11 cellular contexts compared by ENCODE assay signal in the genomic region with DNA sequence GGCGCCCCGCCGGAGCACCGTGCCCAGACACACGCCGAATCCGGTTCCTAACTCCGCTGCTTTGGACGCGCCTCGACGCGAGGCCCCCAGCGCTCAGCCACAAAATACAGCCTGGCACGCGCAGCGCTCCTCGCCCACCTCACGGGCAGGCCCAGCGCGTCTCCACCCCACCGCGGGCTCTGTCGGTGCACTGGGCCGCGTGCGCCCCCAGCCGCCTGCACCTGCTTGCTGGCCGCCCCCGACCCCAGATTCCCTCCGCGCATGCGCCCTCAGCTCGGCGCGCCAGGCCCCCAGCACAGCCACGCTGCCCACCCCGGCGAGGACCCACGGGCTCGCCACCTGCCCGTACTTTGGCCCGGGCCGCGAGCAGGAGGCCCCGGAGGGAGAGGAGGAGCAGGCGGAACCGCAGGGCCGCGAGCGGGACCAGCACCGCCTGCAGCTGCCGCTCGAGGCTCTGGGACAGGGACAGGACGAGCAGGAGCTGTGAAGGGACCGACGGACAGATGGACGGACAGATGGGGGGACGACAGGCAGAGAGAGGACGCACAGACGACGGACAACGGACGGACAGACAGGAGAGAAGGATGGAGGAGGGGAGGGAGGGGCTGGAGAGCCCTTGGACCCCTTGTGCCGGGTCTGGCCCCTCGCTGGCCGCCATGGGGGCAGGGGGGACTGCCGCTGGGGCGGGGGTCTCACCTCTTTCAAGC. TPM values are rescaled to one million over a fixed set of nuclear protein-coding genes. Genes with fewer than 3 reads are reported as not detected.
DNase-seq lines count a peak whose midpoint lies in the region; ATAC-seq, FAIRE-seq and TF ChIP-seq lines count a peak whose summit lies in the region.
"Had no signal": no experiment of that assay in that cellular context is flagged by ENCODE, and none has a peak within 500 bp of the region (broad histone marks: within the 10 kb centered on the region; RNA-seq: fewer than 3 reads in every experiment).

No MANE protein-coding gene starts in this region.

- H3K9me2 ChIP-seq in PC-3 (replicated peaks; ENCODE audit: low read length) = no peaks in the 10 kb centered on the region

- peaks cover 36% of the 10 kb centered on the region for H3K36me3 ChIP-seq in BLaER1
- H3K36me3 ChIP-seq in bronchial epithelial cell (ENCODE audit: control insufficient read depth, insufficient read depth, low read length) = no peaks in the 10 kb centered on the region
- H3K36me3 ChIP-seq in PC-3 (ENCODE audit: low read depth, low read length) = peaks cover 6% of the 10 kb centered on the region
- peaks cover 0 to 26% (median 0%) of the 10 kb centered on the region in 9 donors for H3K36me3 ChIP-seq in heart right ventricle

- H3K4me3 ChIP-seq in BLaER1 (peak overlapping the region; percentile 60), bronchial epithelial cell (ENCODE audit: low read depth, low read length) (peak overlapping the region; percentile 46), PC-3 (ENCODE audit: low read length) (no peak overlapping the region), heart right ventricle (peak overlapping the region in 2 of 10 donors; percentile 8 to 50)

- H2BK15ac ChIP-seq in H9 (ENCODE audit: low read depth, low read length) = no peak overlapping the region

- peaks cover 54% of the 10 kb centered on the region for H3K4me1 ChIP-seq in BLaER1
- no peaks in the 10 kb centered on the region for H3K4me1 ChIP-seq in H9 (ENCODE audit: insufficient read depth, low read length)
- H3K4me1 ChIP-seq in PC-3 (ENCODE audit: insufficient read depth, low read length) = no peaks in the 10 kb centered on the region; the same call in 1 of the 2 replicates
- peaks cover 0 to 28% (median 8%) of the 10 kb centered on the region in 9 donors for H3K4me1 ChIP-seq in heart right ventricle

- H2BK12ac ChIP-seq in H9 (ENCODE audit: insufficient read length, low read depth, low read length) = no peak overlapping the region

- peaks cover 6% of the 10 kb centered on the region for H3K27me3 Mint-ChIP-seq in H9 (ENCODE audit: low read depth)
- H3K27me3 Mint-ChIP-seq in mesothelial cell of epicardium (ENCODE audit: low read depth) = peaks cover 14% of the 10 kb centered on the region

- FAIRE-seq in bronchial epithelial cell (lab: Jason Lieb, UNC) (no peak), HTR-8/SVneo (lab: Jason Lieb, UNC) (no peak)
- FAIRE-seq: astrocyte had no signal

- no peak overlapping the region for H2AFZ ChIP-seq in H9 (ENCODE audit: low read length)
- no peak overlapping the region for H2AFZ ChIP-seq in PC-3 (ENCODE audit: low read length)

- H3K4me2 ChIP-seq in BLaER1 = peak overlapping the region; percentile 95
- H3K4me2 ChIP-seq in H9 (ENCODE audit: insufficient read depth, insufficient read length, low read length) = peak overlapping the region; percentile 37
- H3K4me2 ChIP-seq in PC-3 (ENCODE audit: low read length) = no peak overlapping the region

- no CpG with 5 or more reads among the region's 69 CpGs for WGBS in H9 (ENCODE audit: extremely low coverage, insufficient read length, low lambda C conversion rate)
- WGBS in heart right ventricle, 2 donors = 51 to 57% methylated on average over 60 to 69 of the region's 69 CpGs

- DNase-seq in H9 = no peak
- DNase-seq in bronchial epithelial cell (ENCODE audit: low read depth) = no peak
- DNase-seq in mesothelial cell of epicardium (ENCODE audit: low spot score in 2 of 2, unreplicated experiment in 2 of 2) = no peak
- no peak for DNase-seq in HTR-8/SVneo (ENCODE audit: insufficient read length, low spot score)
- DNase-seq in PC-3 = no peak
- no peak for DNase-seq in heart right ventricle
- no peak for DNase-seq in nucleus accumbens (lab: John Stamatoyannopoulos, UW)
- DNase-seq: GOT3, NCI-H1436 treated with DMSO at 0.1 percent for 48 hours had no signal

- peak overlapping the region in 1 of 3 experiments; percentile 84; a peak in 1 of 7 replicates for H3K27ac Mint-ChIP-seq in H9
- no peak overlapping the region for H3K27ac Mint-ChIP-seq in mesothelial cell of epicardium

- ATAC-seq in PC-3 (no peak), heart right ventricle (no peak)

- H3K79me1 ChIP-seq in H9 (ENCODE audit: insufficient read depth, low read depth, low read length, poor library complexity, severe bottlenecking) = no peaks in the 10 kb centered on the region

- H4K20me1 ChIP-seq in BLaER1 (peaks cover 25% of the 10 kb centered on the region), H9 (ENCODE audit: control insufficient read depth, insufficient read depth, insufficient read length) (no peaks in the 10 kb centered on the region), PC-3 (ENCODE audit: low read length) (no peaks in the 10 kb centered on the region)

- H3T11ph ChIP-seq in H9 (ENCODE audit: low read length) = no peak overlapping the region

- no peak overlapping the region for H3K14ac ChIP-seq in H9 (ENCODE audit: insufficient read depth, low read length)

- H3K18ac ChIP-seq in H9 (ENCODE audit: insufficient read length, low read depth, low read length) = no peak overlapping the region

- intact Hi-C loops in PC-3 (cut with micrococcal nuclease) = no loop called here
- intact Hi-C loops in heart right ventricle (cut with DNase I) = no loop called here

- no peaks in the 10 kb centered on the region for H3F3A ChIP-seq in PC-3 (ENCODE audit: low read length, unreplicated experiment)

- peak overlapping the region; percentile 52 to 75; a peak in 4 of 5 replicates for H3K4me3 Mint-ChIP-seq in H9
- peak overlapping the region; percentile 38 for H3K4me3 Mint-ChIP-seq in mesothelial cell of epicardium

- H4K5ac ChIP-seq in H9 (ENCODE audit: insufficient read length, low read depth, low read length) = no peak overlapping the region

- CTCF ChIA-PET in PC-3 (lab: Charles Lee) = no interaction called here

- H3K36me3 Mint-ChIP-seq in H9 (ENCODE audit: insufficient read depth in 1 of 3, low read depth in 3 of 3) = peaks cover 13 to 45% (median 34%) of the 10 kb centered on the region in 3 experiments
- peaks cover 10% of the 10 kb centered on the region for H3K36me3 Mint-ChIP-seq in mesothelial cell of epicardium

- TF ChIP-seq CTCF in H9 (conservative IDR thresholded peaks at IDR 0.05) (no peak), bronchial epithelial cell (IDR thresholded peaks at IDR 0.05; ENCODE audit: insufficient read depth, low read length, severe bottlenecking) (no peak), mesothelial cell of epicardium (IDR thresholded peaks at IDR 0.05; ENCODE audit: unreplicated experiment) (no peak), PC-3 (conservative IDR thresholded peaks at IDR 0.05; ENCODE audit: low read depth, low read length) (no peak), heart right ventricle (IDR thresholded peaks at IDR 0.05) (no peak)

- H3K27me3 ChIP-seq in BLaER1 (peaks cover 23% of the 10 kb centered on the region), H9 (ENCODE audit: insufficient read depth, low read length) (no peaks in the 10 kb centered on the region), bronchial epithelial cell (ENCODE audit: control insufficient read depth, insufficient read depth, low read length) (peaks cover 9% of the 10 kb centered on the region), PC-3 (ENCODE audit: low read length) (no peaks in the 10 kb centered on the region), heart right ventricle (peaks cover 0 to 28% (median 0%) of the 10 kb centered on the region in 7 donors)

- H4K8ac ChIP-seq in H9 (replicated peaks; ENCODE audit: insufficient read length, low read depth, low read length) = no peak overlapping the region

- peaks cover 4% of the 10 kb centered on the region; the same call in 1 of the 2 replicates for H3K9me3 ChIP-seq in BLaER1
- H3K9me3 ChIP-seq in H9 (ENCODE audit: control insufficient read depth, low read depth, low read length) = no peaks in the 10 kb centered on the region
- H3K9me3 ChIP-seq in PC-3 (ENCODE audit: low read length) = no peaks in the 10 kb centered on the region
- no peaks in the 10 kb centered on the region for H3K9me3 ChIP-seq in heart right ventricle

- H3K4me1 Mint-ChIP-seq in H9 = peaks cover 11 to 35% of the 10 kb centered on the region in 2 experiments
- H3K4me1 Mint-ChIP-seq in mesothelial cell of epicardium = peaks cover 14% of the 10 kb centered on the region

- H3K27ac ChIP-seq in BLaER1 (peak overlapping the region; percentile 46), H9 (ENCODE audit: insufficient read length, low read depth, low read length) (no peak overlapping the region), PC-3 (ENCODE audit: low read length) (no peak overlapping the region), heart right ventricle (no peak overlapping the region)

- H3K4ac ChIP-seq in H9 (ENCODE audit: low read depth, low read length) = no peak overlapping the region

- H3K56ac ChIP-seq in H9 (ENCODE audit: insufficient read length, low read depth, low read length) = no peak overlapping the region

- H3K9me3 Mint-ChIP-seq in H9 (no peaks in the 10 kb centered on the region; a peak in 1 of 5 replicates), mesothelial cell of epicardium (no peaks in the 10 kb centered on the region)

- BruUV-seq in PC-3 (replicated peaks; lab: Mats Ljungman, UMichigan) = no TSS peak

- POLR2A ChIA-PET in PC-3 (lab: Charles Lee; ENCODE audit: unreplicated experiment) = no interaction called here

- H2AK5ac ChIP-seq in H9 (ENCODE audit: insufficient read length, low read length) = no peak overlapping the region

- H2BK5ac ChIP-seq in H9 (ENCODE audit: insufficient read length, low read length) = no peak overlapping the region

- no peak overlapping the region for H2BK120ac ChIP-seq in H9 (ENCODE audit: low read depth, low read length, poor library complexity, severe bottlenecking)

- H2BK20ac ChIP-seq in H9 (ENCODE audit: low read depth, low read length, poor library complexity, severe bottlenecking) = no peak overlapping the region

- H3K23me2 ChIP-seq in H9 (ENCODE audit: insufficient read length, low read depth, low read length, poor library complexity, severe bottlenecking) = peaks cover 10% of the 10 kb centered on the region

- H3K79me2 ChIP-seq in H9 (ENCODE audit: insufficient read depth, low read length) (no peaks in the 10 kb centered on the region), PC-3 (ENCODE audit: low read length) (no peaks in the 10 kb centered on the region; the same call in 1 of the 2 replicates)

- H3K9ac ChIP-seq in BLaER1 = peak overlapping the region; percentile 70; the same call in 1 of the 2 replicates
- no peak overlapping the region for H3K9ac ChIP-seq in H9 (ENCODE audit: extremely low read depth, insufficient read length, low read length)
- no peak overlapping the region for H3K9ac ChIP-seq in PC-3 (ENCODE audit: low read length)

- no peak overlapping the region for H3K23ac ChIP-seq in H9 (ENCODE audit: insufficient read length, low read depth, low read length)

- H4K91ac ChIP-seq in H9 (ENCODE audit: insufficient read length, low read depth, low read length) = no peak overlapping the region

RNA-seq across cellular contexts. Expression of a gene that starts 5.4 kb away (rescaled TPM):
- 18.9 and 21.9 TPM in 2 replicates for total RNA-seq in H9 (2021)
- total RNA-seq in bronchial epithelial cell = 2.6 and 4.0 TPM in 2 replicates
- 42.1 to 43.7 TPM (median 43.5 TPM) in 3 replicates for total RNA-seq in mesothelial cell of epicardium
- 12.1 and 15.4 TPM in 2 replicates for total RNA-seq in PC-3 (2014; rRNA removed)
- total RNA-seq in heart right ventricle = 10 to 100 TPM in 3 of 10 donors, 1 to 10 TPM in 7; 6.2 to 11.7 (median 8.0) TPM
- 10 to 100 TPM in 1 of 2 donors, 1 to 10 TPM in 1; 3.3 to 14.6 TPM for polyA plus RNA-seq in heart right ventricle

RNA-seq across cellular contexts. Expression of a gene that starts 8.1 kb away (rescaled TPM):
- total RNA-seq in H9 (2021) (62.9 and 71.3 TPM in 2 replicates), bronchial epithelial cell (16.5 and 48.4 TPM in 2 replicates), mesothelial cell of epicardium (42.5 to 47.0 TPM (median 45.0 TPM) in 3 replicates), PC-3 (2014; rRNA removed) (86.0 and 109 TPM in 2 replicates), heart right ventricle (10 to 100 TPM in 4 of 10 donors, 1 to 10 TPM in 6; 8.0 to 12.4 (median 9.8) TPM)
- 10 to 100 TPM in 1 of 2 donors, 1 to 10 TPM in 1; 8.9 to 12.8 TPM for polyA plus RNA-seq in heart right ventricle

RNA-seq across cellular contexts. Expression of a gene that starts 19.9 kb away (rescaled TPM):
- total RNA-seq in H9 (2021) = 42.3 and 45.7 TPM in 2 replicates
- total RNA-seq in bronchial epithelial cell = 9.0 and 21.1 TPM in 2 replicates
- 37.3 to 39.6 TPM (median 38.3 TPM) in 3 replicates for total RNA-seq in mesothelial cell of epicardium
- total RNA-seq in PC-3 (2014; rRNA removed) = 85.0 and 87.9 TPM in 2 replicates
- total RNA-seq in heart right ventricle = 10 to 100 TPM; 24.0 to 39.7 (median 34.7) TPM
- polyA plus RNA-seq in heart right ventricle = 10 to 100 TPM; 20.4 to 85.7 TPM

RNA-seq across cellular contexts. Expression of a gene that starts 23.5 kb away (rescaled TPM):
- 84.6 and 93.6 TPM in 2 replicates for total RNA-seq in H9 (2021)
- total RNA-seq in bronchial epithelial cell = 23.7 and 24.3 TPM in 2 replicates
- total RNA-seq in mesothelial cell of epicardium = 47.7 to 51.0 TPM (median 50.1 TPM) in 3 replicates
- 191 and 206 TPM in 2 replicates for total RNA-seq in PC-3 (2014; rRNA removed)
- total RNA-seq in heart right ventricle = 100 to 1,000 TPM; 122 to 259 (median 151) TPM
- polyA plus RNA-seq in heart right ventricle = 100 to 1,000 TPM; 157 to 301 TPM

RNA-seq across cellular contexts. Expression of a gene that starts 26.0 kb away (rescaled TPM):
- total RNA-seq in H9 (2021) = 11.7 and 12.8 TPM in 2 replicates
- total RNA-seq in bronchial epithelial cell = 6.1 and 9.9 TPM in 2 replicates
- 25.4 to 26.4 TPM (median 26.1 TPM) in 3 replicates for total RNA-seq in mesothelial cell of epicardium
- 42.4 and 53.8 TPM in 2 replicates for total RNA-seq in PC-3 (2014; rRNA removed)
- 10 to 100 TPM in 2 of 10 donors, 1 to 10 TPM in 8; 6.0 to 16.9 (median 7.9) TPM for total RNA-seq in heart right ventricle
- polyA plus RNA-seq in heart right ventricle = 10 to 100 TPM in 1 of 2 donors, 1 to 10 TPM in 1; 8.7 to 16.6 TPM
